Comparison of ENCODE assay signal across 1 cellular context in the genomic region with DNA sequence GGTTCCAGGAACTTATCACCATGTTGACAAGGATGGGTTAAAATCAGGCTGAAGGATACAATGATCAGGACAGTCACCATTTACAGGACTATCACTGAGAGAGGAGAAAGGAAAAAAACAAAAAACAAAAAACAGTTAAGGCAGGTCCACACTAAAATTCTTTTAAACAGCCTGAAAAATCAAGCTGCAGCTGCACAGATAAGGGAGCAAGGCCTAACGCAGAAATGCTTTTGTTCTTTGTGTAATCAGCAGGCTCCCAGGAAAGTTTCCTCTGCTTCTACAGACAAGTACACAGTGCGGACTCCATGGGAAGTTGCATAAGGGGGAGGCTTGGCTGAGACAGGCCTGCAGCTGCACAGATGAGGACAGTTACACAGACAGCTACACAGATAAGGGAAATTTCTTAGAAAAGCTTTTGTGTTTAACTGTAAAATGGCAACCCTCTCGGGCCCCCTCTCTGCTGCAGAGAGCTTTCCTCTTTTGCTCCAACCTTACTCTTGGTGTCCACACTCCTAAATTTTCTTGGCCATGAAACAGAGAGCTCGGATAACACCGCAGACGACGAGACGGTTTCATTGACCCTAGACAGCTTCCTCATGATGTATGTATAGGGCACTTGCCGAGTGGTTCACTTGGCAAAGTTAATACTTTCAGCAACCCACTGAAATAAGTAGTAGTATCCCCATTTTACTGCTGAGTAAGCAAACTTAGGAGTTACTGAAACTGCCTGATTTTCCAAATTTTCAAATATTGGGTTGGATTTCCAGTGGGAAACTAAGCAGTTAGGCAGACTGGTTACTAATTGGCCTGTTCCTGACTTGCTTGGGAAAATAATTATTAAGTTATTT.
A peak's percentile ranks its signal among the peaks of the same experiment; 100 is the strongest.
TF ChIP-seq lines count a peak whose summit lies in the region.

No MANE protein-coding gene starts in this region.

TF ChIP-seq in K562, 482 proteins besides CTCF, POLR2A, EP300 and RAD21 (continued from another document and continues in another):
- TF ChIP-seq HDAC6 (IDR thresholded peaks at IDR 0.05; ENCODE audit: low read depth, low read length) = no peak
- no peak for TF ChIP-seq PTRF (tag; IDR thresholded peaks at IDR 0.05)
- peak; percentile 99 for TF ChIP-seq MAFG (tag; conservative IDR thresholded peaks at IDR 0.05)
- TF ChIP-seq THRB (CRISPR knock-in tag; conservative IDR thresholded peaks at IDR 0.05) = no peak
- no peak for TF ChIP-seq SIRT6 (IDR thresholded peaks at IDR 0.05; ENCODE audit: low read depth, low read length)
- TF ChIP-seq SREBF2 (CRISPR knock-in tag; IDR thresholded peaks at IDR 0.05) = no peak
- peak; percentile 99 for TF ChIP-seq CCNT2 (IDR thresholded peaks at IDR 0.05; ENCODE audit: borderline replicate concordance, extremely low read depth, insufficient read length, low read depth, low read length)
- no peak for TF ChIP-seq BCL6 (CRISPR knock-in tag; IDR thresholded peaks at IDR 0.05)
- TF ChIP-seq SLC30A9 (CRISPR knock-in tag; IDR thresholded peaks at IDR 0.05) = no peak
- TF ChIP-seq MTA2 (IDR thresholded peaks at IDR 0.05; ENCODE audit: low read depth) = peak; percentile 98
- no peak for TF ChIP-seq ZNF449 (CRISPR knock-in tag; IDR thresholded peaks at IDR 0.05)
- TF ChIP-seq, protein P1, sequence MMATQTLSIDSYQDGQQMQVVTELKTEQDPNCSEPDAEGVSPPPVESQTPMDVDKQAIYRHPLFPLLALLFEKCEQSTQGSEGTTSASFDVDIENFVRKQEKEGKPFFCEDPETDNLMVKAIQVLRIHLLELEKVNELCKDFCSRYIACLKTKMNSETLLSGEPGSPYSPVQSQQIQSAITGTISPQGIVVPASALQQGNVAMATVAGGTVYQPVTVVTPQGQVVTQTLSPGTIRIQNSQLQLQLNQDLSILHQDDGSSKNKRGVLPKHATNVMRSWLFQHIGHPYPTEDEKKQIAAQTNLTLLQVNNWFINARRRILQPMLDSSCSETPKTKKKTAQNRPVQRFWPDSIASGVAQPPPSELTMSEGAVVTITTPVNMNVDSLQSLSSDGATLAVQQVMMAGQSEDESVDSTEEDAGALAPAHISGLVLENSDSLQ (IDR thresholded peaks at IDR 0.05) = 0 out of 2 replicates have a peak, but pooled peaks have one; percentile 16
- peak; percentile 94 for TF ChIP-seq NCOA1 (IDR thresholded peaks at IDR 0.05; ENCODE audit: low read depth)
- peak; percentile 99 for TF ChIP-seq MAFF (IDR thresholded peaks at IDR 0.05; ENCODE audit: low read length)
- no peak for TF ChIP-seq ZNF174 (CRISPR knock-in tag; IDR thresholded peaks at IDR 0.05)
- TF ChIP-seq RAD51 (IDR thresholded peaks at IDR 0.05; ENCODE audit: borderline replicate concordance, low read depth) = no peak; the same call in 1 of the 2 replicates
- TF ChIP-seq MCM3 (IDR thresholded peaks at IDR 0.05) = no peak
- TF ChIP-seq XRCC4 (IDR thresholded peaks at IDR 0.05; ENCODE audit: extremely low read depth, insufficient read depth, insufficient read length) = no peak
- TF ChIP-seq ZBTB5 (IDR thresholded peaks at IDR 0.05) = peak; percentile 63
- no peak for TF ChIP-seq ZNF146 (CRISPR knock-in tag; IDR thresholded peaks at IDR 0.05; ENCODE audit: unreplicated experiment)
- TF ChIP-seq HCFC1 (IDR thresholded peaks at IDR 0.05; ENCODE audit: low read depth, low read length) = no peak
- no peak for TF ChIP-seq MEF2A (IDR thresholded peaks at IDR 0.05; ENCODE audit: control insufficient read depth, low read depth, low read length)
- no peak for TF ChIP-seq SETDB1 (IDR thresholded peaks at IDR 0.05; ENCODE audit: low read length)
- TF ChIP-seq ARNT (IDR thresholded peaks at IDR 0.05) = peak; percentile 94
- TF ChIP-seq ZNF408 (CRISPR knock-in tag; IDR thresholded peaks at IDR 0.05; ENCODE audit: low read depth) = no peak
- TF ChIP-seq GATAD2A (IDR thresholded peaks at IDR 0.05) = no peak
- TF ChIP-seq ZNF785 (CRISPR knock-in tag; IDR thresholded peaks at IDR 0.05) = no peak
- TF ChIP-seq COPS2 (conservative IDR thresholded peaks at IDR 0.05) = no peak
- TF ChIP-seq, protein P2, sequence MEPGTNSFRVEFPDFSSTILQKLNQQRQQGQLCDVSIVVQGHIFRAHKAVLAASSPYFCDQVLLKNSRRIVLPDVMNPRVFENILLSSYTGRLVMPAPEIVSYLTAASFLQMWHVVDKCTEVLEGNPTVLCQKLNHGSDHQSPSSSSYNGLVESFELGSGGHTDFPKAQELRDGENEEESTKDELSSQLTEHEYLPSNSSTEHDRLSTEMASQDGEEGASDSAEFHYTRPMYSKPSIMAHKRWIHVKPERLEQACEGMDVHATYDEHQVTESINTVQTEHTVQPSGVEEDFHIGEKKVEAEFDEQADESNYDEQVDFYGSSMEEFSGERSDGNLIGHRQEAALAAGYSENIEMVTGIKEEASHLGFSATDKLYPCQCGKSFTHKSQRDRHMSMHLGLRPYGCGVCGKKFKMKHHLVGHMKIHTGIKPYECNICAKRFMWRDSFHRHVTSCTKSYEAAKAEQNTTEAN (CRISPR knock-in tag; IDR thresholded peaks at IDR 0.05) = no peak
- TF ChIP-seq GTF2E2 (tag; IDR thresholded peaks at IDR 0.05) = no peak
- TF ChIP-seq, protein P3, sequence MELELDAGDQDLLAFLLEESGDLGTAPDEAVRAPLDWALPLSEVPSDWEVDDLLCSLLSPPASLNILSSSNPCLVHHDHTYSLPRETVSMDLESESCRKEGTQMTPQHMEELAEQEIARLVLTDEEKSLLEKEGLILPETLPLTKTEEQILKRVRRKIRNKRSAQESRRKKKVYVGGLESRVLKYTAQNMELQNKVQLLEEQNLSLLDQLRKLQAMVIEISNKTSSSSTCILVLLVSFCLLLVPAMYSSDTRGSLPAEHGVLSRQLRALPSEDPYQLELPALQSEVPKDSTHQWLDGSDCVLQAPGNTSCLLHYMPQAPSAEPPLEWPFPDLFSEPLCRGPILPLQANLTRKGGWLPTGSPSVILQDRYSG (tag; conservative IDR thresholded peaks at IDR 0.05; ENCODE audit: low read depth) = 0 out of 2 replicates have a peak, but pooled peaks have one; percentile 52
- TF ChIP-seq NBN (IDR thresholded peaks at IDR 0.05; ENCODE audit: low read depth) = peak; percentile 97
- TF ChIP-seq ZNF41 (CRISPR knock-in tag; conservative IDR thresholded peaks at IDR 0.05) = no peak
- TF ChIP-seq NELFE (IDR thresholded peaks at IDR 0.05; ENCODE audit: insufficient read depth, insufficient read length) = no peak
- TF ChIP-seq ZNF444 (CRISPR knock-in tag; IDR thresholded peaks at IDR 0.05) = no peak
- TF ChIP-seq GTF2A2 (tag; IDR thresholded peaks at IDR 0.05) = no peak
- no peak for TF ChIP-seq NFXL1 (CRISPR knock-in tag; IDR thresholded peaks at IDR 0.05)
- no peak for TF ChIP-seq CBX1 (IDR thresholded peaks at IDR 0.05; ENCODE audit: low read depth)
- TF ChIP-seq CREB3L1 (IDR thresholded peaks at IDR 0.05; ENCODE audit: borderline replicate concordance, low read depth) = peak; percentile 33; the same call in 1 of the 2 replicates
- peak; percentile 49; the same call in 1 of the 2 replicates for TF ChIP-seq MYBL2 (IDR thresholded peaks at IDR 0.05; ENCODE audit: low read depth)
- TF ChIP-seq MYBL2 (CRISPR knock-in tag; IDR thresholded peaks at IDR 0.05; ENCODE audit: borderline replicate concordance) = no peak
- no peak for TF ChIP-seq ZNF77 (CRISPR knock-in tag; IDR thresholded peaks at IDR 0.05)
- no peak for TF ChIP-seq ARID3B (CRISPR knock-in tag; IDR thresholded peaks at IDR 0.05; ENCODE audit: borderline replicate concordance)
- TF ChIP-seq CREB1 (IDR thresholded peaks at IDR 0.05) = peak; percentile 59; the same call in 1 of the 2 replicates
- TF ChIP-seq CREB1 (CRISPR knock-in tag; IDR thresholded peaks at IDR 0.05) = no peak
- TF ChIP-seq, protein P4, sequence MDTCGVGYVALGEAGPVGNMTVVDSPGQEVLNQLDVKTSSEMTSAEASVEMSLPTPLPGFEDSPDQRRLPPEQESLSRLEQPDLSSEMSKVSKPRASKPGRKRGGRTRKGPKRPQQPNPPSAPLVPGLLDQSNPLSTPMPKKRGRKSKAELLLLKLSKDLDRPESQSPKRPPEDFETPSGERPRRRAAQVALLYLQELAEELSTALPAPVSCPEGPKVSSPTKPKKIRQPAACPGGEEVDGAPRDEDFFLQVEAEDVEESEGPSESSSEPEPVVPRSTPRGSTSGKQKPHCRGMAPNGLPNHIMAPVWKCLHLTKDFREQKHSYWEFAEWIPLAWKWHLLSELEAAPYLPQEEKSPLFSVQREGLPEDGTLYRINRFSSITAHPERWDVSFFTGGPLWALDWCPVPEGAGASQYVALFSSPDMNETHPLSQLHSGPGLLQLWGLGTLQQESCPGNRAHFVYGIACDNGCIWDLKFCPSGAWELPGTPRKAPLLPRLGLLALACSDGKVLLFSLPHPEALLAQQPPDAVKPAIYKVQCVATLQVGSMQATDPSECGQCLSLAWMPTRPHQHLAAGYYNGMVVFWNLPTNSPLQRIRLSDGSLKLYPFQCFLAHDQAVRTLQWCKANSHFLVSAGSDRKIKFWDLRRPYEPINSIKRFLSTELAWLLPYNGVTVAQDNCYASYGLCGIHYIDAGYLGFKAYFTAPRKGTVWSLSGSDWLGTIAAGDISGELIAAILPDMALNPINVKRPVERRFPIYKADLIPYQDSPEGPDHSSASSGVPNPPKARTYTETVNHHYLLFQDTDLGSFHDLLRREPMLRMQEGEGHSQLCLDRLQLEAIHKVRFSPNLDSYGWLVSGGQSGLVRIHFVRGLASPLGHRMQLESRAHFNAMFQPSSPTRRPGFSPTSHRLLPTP (IDR thresholded peaks at IDR 0.05; ENCODE audit: borderline replicate concordance, extremely low read depth, insufficient read length) = no peak
- peak; percentile 99 for TF ChIP-seq CC2D1A (IDR thresholded peaks at IDR 0.05)
- no peak for TF ChIP-seq NFYB (IDR thresholded peaks at IDR 0.05; ENCODE audit: extremely low read depth, insufficient read length)
- peak; percentile 88 to 90 for TF ChIP-seq RCOR1 (IDR thresholded peaks at IDR 0.05; ENCODE audit: borderline replicate concordance in 1 of 2, low read depth in 2 of 2, low read length in 2 of 2)
- no peak for TF ChIP-seq ELK1 (CRISPR knock-in tag; IDR thresholded peaks at IDR 0.05)
- TF ChIP-seq SRSF7 (optimal IDR thresholded peaks at IDR 0.05; ENCODE audit: low read depth, low read length) = no peak
- no peak for TF ChIP-seq ZNF431 (CRISPR knock-in tag; IDR thresholded peaks at IDR 0.05)
